1 cellular context compared by ENCODE assay signal in genomic region chr15:72685925-72686794, GRCh38.
TF ChIP-seq lines count a peak whose summit lies in the region.

TSS of gene BBS4 (plus strand) at chr15:72686207. CDS start at chr15:72686228, 21 bp downstream.
TSS of gene HIGD2B (minus strand) at chr15:72686182. CDS start at chr15:72676374, 9,808 bp downstream.

TF ChIP-seq in Ishikawa, 13 proteins besides CTCF, POLR2A, EP300 and RAD21 (continued from another document):
- no peak for TF ChIP-seq REST (IDR thresholded peaks at IDR 0.05; ENCODE audit: low read depth)
